9 cellular contexts compared by ENCODE assay signal in the genomic region with DNA sequence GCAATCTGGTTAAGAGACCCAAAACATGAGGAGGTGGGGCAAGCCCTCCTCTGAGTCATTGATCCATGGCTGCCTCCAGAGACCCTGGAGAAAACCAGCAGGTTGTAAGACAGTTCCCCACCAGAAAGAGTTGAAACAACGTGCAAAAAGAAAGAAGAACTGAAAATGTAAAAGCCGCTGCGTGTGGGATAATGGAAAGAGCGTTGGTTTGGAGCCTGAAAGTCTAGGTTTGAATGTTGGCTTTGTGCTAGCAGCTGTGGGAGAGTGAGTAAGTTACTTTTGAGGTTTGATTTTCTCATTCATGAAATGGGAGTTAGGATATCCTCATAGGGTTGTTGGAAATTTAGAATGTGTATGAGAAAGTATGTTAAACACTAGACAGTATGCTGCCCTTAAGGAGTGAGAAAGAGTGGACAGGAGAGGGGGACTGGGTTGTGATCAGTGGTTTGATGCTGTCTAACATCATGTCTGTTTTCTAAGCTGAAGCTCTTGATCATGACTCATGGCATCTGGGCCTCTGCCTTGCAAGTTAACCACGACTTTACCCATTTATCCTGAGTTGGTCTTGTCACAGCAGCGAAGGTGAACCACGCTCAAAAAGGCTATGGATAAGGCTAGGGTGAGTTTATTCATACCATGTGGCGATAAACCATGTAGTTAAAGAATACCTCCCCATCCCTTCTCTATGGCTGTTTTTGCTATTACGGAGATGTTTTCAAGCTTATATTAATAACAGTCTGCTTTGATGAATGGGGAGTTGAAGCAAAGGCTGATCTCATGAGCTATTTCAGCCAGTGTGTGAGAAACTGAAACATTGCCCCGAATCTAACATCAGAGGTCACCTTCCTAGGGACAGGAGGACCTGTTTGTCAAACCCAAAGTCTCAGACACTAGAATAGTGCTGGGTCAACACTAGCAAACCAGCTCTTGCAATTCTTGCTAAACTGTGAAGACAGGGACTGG. TPM values are rescaled to one million over a fixed set of nuclear protein-coding genes. Genes with fewer than 3 reads are reported as not detected.
A peak's percentile ranks its signal among the peaks of the same experiment; 100 is the strongest.
DNase-seq lines count a peak whose midpoint lies in the region; ATAC-seq and TF ChIP-seq lines count a peak whose summit lies in the region.
"Had no signal": no experiment of that assay in that cellular context is flagged by ENCODE, and none has a peak within 500 bp of the region (broad histone marks: within the 10 kb centered on the region; RNA-seq: fewer than 3 reads in every experiment).

No MANE protein-coding gene starts in this region.

- no peaks in the 10 kb centered on the region for H3K4me1 ChIP-seq in Peyer's patch

- in situ Hi-C loops in GM13977 (cut with MboI; ENCODE audit: low pct_unique_long_range_greater_than_20kb, low sequenced_read_pairs, unreplicated experiment): no loop called here

- H3K36me3 ChIP-seq in Peyer's patch: no peaks in the 10 kb centered on the region

- no peak for TF ChIP-seq POLR2A in Peyer's patch (IDR thresholded peaks at IDR 0.05)

- H3K4me3 ChIP-seq in foreskin fibroblast (ENCODE audit: low read depth in 1 of 2, low read length in 2 of 2) (no peak overlapping the region), Peyer's patch (no peak overlapping the region)

- ATAC-seq in GM21447 (IDR thresholded peaks at IDR 0.05; ENCODE audit: unreplicated experiment) (peak; percentile 80), HG03575 (IDR thresholded peaks at IDR 0.05; ENCODE audit: extremely low read depth, insufficient number of reproducible peaks, low FRiP score, unreplicated experiment) (peak; percentile 58)

- no peak overlapping the region for H3K27ac ChIP-seq in Peyer's patch

- DNase-seq in GM13977 (ENCODE audit: low spot score) (peak; percentile 69), foreskin fibroblast (peak; percentile 54 to 73), NCI-H1436 treated with DMSO at 0.1 percent for 48 hours (lab: John Stamatoyannopoulos, UW) (no peak), occipital lobe (lab: John Stamatoyannopoulos, UW) (no peak), Peyer's patch (no peak)
- DNase-seq in stimulated activated naive CD4-positive, alpha-beta T cell treated with Interleukin-2 at 50 U/mL for 16 hours (lab: John Stamatoyannopoulos, UW): no peak

- no peaks in the 10 kb centered on the region for H3K27me3 ChIP-seq in Peyer's patch

- TF ChIP-seq CTCF in GM13977 (IDR thresholded peaks at IDR 0.05; ENCODE audit: extremely low read depth, insufficient read depth, missing control alignments) (no peak), foreskin fibroblast (IDR thresholded peaks at IDR 0.05; ENCODE audit: low read depth, low read length) (no peak), Peyer's patch (IDR thresholded peaks at IDR 0.05) (no peak)

- no peaks in the 10 kb centered on the region for H3K9me3 ChIP-seq in Peyer's patch

RNA-seq across cellular contexts. Expression of a gene that starts 41.3 kb away (rescaled TPM):
- total RNA-seq in occipital lobe: 0.94 TPM
- 1 to 10 TPM in 2 of 4 donors, under 1 TPM in 2; 0.70 to 2.5 (median 1.3) TPM for total RNA-seq in Peyer's patch
- total RNA-seq: epithelial cell of proximal tubule had no signal

Comparison
In these comparisons a context has a peak if more than half of its experiments do, and no peak if none do; other contexts are left out.
1. DNase-seq: peak in GM13977 (single experiment) and foreskin fibroblast (2 of 2); none in NCI-H1436 treated with DMSO at 0.1 percent for 48 hours (single experiment), stimulated activated naive CD4-positive, alpha-beta T cell treated with Interleukin-2 at 50 U/mL for 16 hours (single experiment), occipital lobe (single experiment) and Peyer's patch (0 of 3).